29 cellular contexts compared by ENCODE assay signal in the genomic region with DNA sequence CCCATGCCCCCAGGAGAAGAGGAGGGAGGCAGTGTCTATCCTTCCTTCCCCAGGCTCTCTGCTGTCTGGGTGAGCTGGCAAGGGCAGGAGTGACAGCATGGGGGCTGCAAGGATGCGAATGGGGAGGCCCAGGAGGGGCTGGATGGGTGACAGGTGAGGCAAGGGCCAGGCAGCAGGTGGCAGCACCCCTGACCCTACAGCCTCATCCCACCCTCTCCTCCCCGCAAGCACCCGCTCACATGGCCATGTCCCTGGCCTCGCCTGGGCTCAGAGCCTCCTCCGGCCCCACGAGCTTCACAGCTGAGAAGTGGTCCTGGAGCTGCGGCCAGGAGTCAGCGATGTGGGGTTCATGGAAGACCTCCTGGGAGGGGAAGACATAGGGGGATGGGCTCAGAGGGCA. TPM values are rescaled to one million over a fixed set of nuclear protein-coding genes. Genes with fewer than 3 reads are reported as not detected.
"Had no signal": no experiment of that assay in that cellular context is flagged by ENCODE, and none has a peak within 500 bp of the region (broad histone marks: within the 10 kb centered on the region; RNA-seq: fewer than 3 reads in every experiment).

No MANE protein-coding gene starts in this region.

- ATAC-seq: activated T-helper 17 cell treated with anti-CD3 and anti-CD28 coated beads, Interleukin-2, amount 50 U/mL, for 72 hours; T-helper 17 cell had no signal

- FAIRE-seq: astrocyte had no signal

- H3K9me3 Mint-ChIP-seq: activated B cell treated with CpG ODN at 0.5 μM for 24 hours; activated CD4-positive, alpha-beta T cell treated with anti-CD3 and anti-CD28 coated beads, Interleukin-2, amount 10 ng/mL, durations not matched to agents 24 days and 14 days; activated naive CD4-positive, alpha-beta T cell treated with anti-CD3 and anti-CD28 coated beads for 36 hours; activated T-helper 17 cell treated with anti-CD3 and anti-CD28 coated beads, Interleukin-2, amount 50 U/mL, for 72 hours; brain; central memory CD8-positive, alpha-beta T cell had no signal

- H3K27ac ChIP-seq: Peyer's patch had no signal

- H3K27me3 ChIP-seq: MG63, Peyer's patch had no signal

- H3K27me3 Mint-ChIP-seq: activated B cell treated with CpG ODN at 0.5 μM for 24 hours; activated CD4-positive, alpha-beta T cell treated with anti-CD3 and anti-CD28 coated beads, Interleukin-2, amount 10 ng/mL, durations not matched to agents 24 days and 14 days; activated naive CD8-positive, alpha-beta T cell; activated T-helper 17 cell treated with anti-CD3 and anti-CD28 coated beads, Interleukin-2, amount 50 U/mL, for 72 hours; brain; central memory CD8-positive, alpha-beta T cell; T-helper 17 cell had no signal

- H3K27ac Mint-ChIP-seq: activated B cell treated with CpG ODN at 0.5 μM for 24 hours; activated CD4-positive, alpha-beta T cell treated with anti-CD3 and anti-CD28 coated beads, Interleukin-2, amount 10 ng/mL, durations not matched to agents 24 days and 14 days; activated naive CD4-positive, alpha-beta T cell treated with anti-CD3 and anti-CD28 coated beads for 36 hours; activated naive CD8-positive, alpha-beta T cell; activated T-helper 17 cell treated with anti-CD3 and anti-CD28 coated beads, Interleukin-2, amount 50 U/mL, for 72 hours; brain; T-helper 17 cell had no signal

- H3K4me3 Mint-ChIP-seq: activated B cell treated with CpG ODN at 0.5 μM for 24 hours; activated CD4-positive, alpha-beta T cell treated with anti-CD3 and anti-CD28 coated beads, Interleukin-2, amount 10 ng/mL, durations not matched to agents 24 days and 14 days; activated naive CD4-positive, alpha-beta T cell treated with anti-CD3 and anti-CD28 coated beads for 36 hours; activated naive CD8-positive, alpha-beta T cell; activated T-helper 17 cell treated with anti-CD3 and anti-CD28 coated beads, Interleukin-2, amount 50 U/mL, for 72 hours; brain; central memory CD8-positive, alpha-beta T cell; T-helper 17 cell had no signal

- H3K9me3 ChIP-seq: MG63, Peyer's patch had no signal

- DNase-seq: activated B cell treated with CpG ODN at 0.5 μM for 24 hours; activated CD4-positive, alpha-beta T cell treated with anti-CD3 and anti-CD28 coated beads for 1 hour; activated CD4-positive, alpha-beta T cell treated with anti-CD3 and anti-CD28 coated beads, Interleukin-2, amount 10 ng/mL, durations not matched to agents 24 days and 14 days; activated CD4-positive, alpha-beta T cell treated with anti-CD3 and anti-CD28 coated beads, Interleukin-2, amount 50 U/mL, for 48 hours; activated gamma-delta T cell; activated naive CD4-positive, alpha-beta T cell treated with anti-CD3 and anti-CD28 coated beads for 36 hours; activated T-cell treated with anti-CD3 and anti-CD28 coated beads for 4 hours; activated T-cell treated with anti-CD3 and anti-CD28 coated beads, Interleukin-2, amount 50 U/mL, for 48 hours; amygdala; MG63; MV-4-11; NCI-H1105; NCI-H1436; NCI-H1694 treated with DMSO at 0.1 percent for 48 hours; NCI-H2029 treated with DMSO at 0.1 percent for 48 hours; NCI-H510A treated with DMSO at 0.1 percent for 48 hours; NCI-H69; NK-92 treated with Interleukin-12 subunit alpha and Interleukin-12 subunit beta, amount 100 ng/mL, for 24 hours; Peyer's patch; SHP77 treated with DMSO at 0.1 percent for 48 hours; T-helper 17 cell; T-helper 9 cell had no signal

- H3K4me3 ChIP-seq: MG63, Peyer's patch had no signal

RNA-seq across cellular contexts. Expression of a gene that starts 11.2 kb away (rescaled TPM):
- total RNA-seq: activated B cell treated with CpG ODN at 0.5 μM for 24 hours; activated CD4-positive, alpha-beta T cell treated with anti-CD3 and anti-CD28 coated beads, Interleukin-2, amount 10 ng/mL, durations not matched to agents 24 days and 14 days; activated CD8-positive, alpha-beta memory T cell treated with anti-CD3 and anti-CD28 coated beads for 36 hours; activated naive CD4-positive, alpha-beta T cell treated with anti-CD3 and anti-CD28 coated beads for 36 hours; activated T-helper 17 cell treated with anti-CD3 and anti-CD28 coated beads, Interleukin-2, amount 50 U/mL, for 72 hours; astrocyte; SK-MEL-5; T-helper 17 cell had no signal

RNA-seq across cellular contexts. Expression of a gene that starts 31.9 kb away (rescaled TPM):
- total RNA-seq: activated B cell treated with CpG ODN at 0.5 μM for 24 hours; activated CD4-positive, alpha-beta T cell treated with anti-CD3 and anti-CD28 coated beads, Interleukin-2, amount 10 ng/mL, durations not matched to agents 24 days and 14 days; activated CD8-positive, alpha-beta memory T cell treated with anti-CD3 and anti-CD28 coated beads for 36 hours; activated naive CD4-positive, alpha-beta T cell treated with anti-CD3 and anti-CD28 coated beads for 36 hours; activated T-helper 17 cell treated with anti-CD3 and anti-CD28 coated beads, Interleukin-2, amount 50 U/mL, for 72 hours; T-helper 17 cell had no signal
